8 cellular contexts compared by ENCODE assay signal in genomic region chr12:110602085-110602814, GRCh38. TPM values are rescaled to one million over a fixed set of nuclear protein-coding genes. Genes with fewer than 3 reads are reported as not detected.
DNase-seq lines count a peak whose midpoint lies in the region; FAIRE-seq and TF ChIP-seq lines count a peak whose summit lies in the region.
"Not testable (repeated sequence)": the region's sequence is repeated elsewhere in the genome, so short reads cannot be mapped to it uniquely, and the experiment has no call there.

No MANE protein-coding gene starts in this region.

- not testable (repeated sequence) for H3K27ac ChIP-seq in Peyer's patch

- not testable (repeated sequence) for H3K9me3 ChIP-seq in Peyer's patch

- peak; percentile 81 for FAIRE-seq in islet of Langerhans (lab: Jason Lieb, UNC)

- in situ Hi-C loops in GM13977 (cut with MboI; ENCODE audit: low pct_unique_long_range_greater_than_20kb, low sequenced_read_pairs, unreplicated experiment), result loop anchor here (5.0 to 10.0 kb wide), 2 partner anchors 90 to 137 kb away; partner anchors contain the start of genes FAM216A and GPN3

- not testable (repeated sequence) for TF ChIP-seq POLR2A in Peyer's patch (IDR thresholded peaks at IDR 0.05)

- H3K27me3 ChIP-seq in Peyer's patch, result not testable (repeated sequence)

- TF ChIP-seq CTCF in AG09319 (IDR thresholded peaks at IDR 0.05; ENCODE audit: low read depth, low read length) (peak; percentile 72), GM13977 (IDR thresholded peaks at IDR 0.05; ENCODE audit: extremely low read depth, insufficient read depth, missing control alignments) (peak; percentile 72), Peyer's patch (IDR thresholded peaks at IDR 0.05) (peak; percentile 43 to 93 (median 82))

- not testable (repeated sequence) for H3K4me1 ChIP-seq in Peyer's patch

- not testable (repeated sequence) for DNase-seq in AG09319 (ENCODE audit: extremely low read depth, low read depth)
- DNase-seq in GM13977 (ENCODE audit: low spot score) (peak; percentile 59), NCI-H1092 treated with DMSO at 0.1 percent for 48 hours (lab: John Stamatoyannopoulos, UW) (peak; percentile 30), Peyer's patch (peak in 1 of 3 donors; percentile 76), ecto neural progenitor cell (ENCODE audit: low spot score) (peak; percentile 55), retina (peak; percentile 40)
- DNase-seq in activated CD8-positive, alpha-beta memory T cell treated with anti-CD3 and anti-CD28 coated beads, Interleukin-2, amount 50 U/mL, for 4 hours, result peak; percentile 36

- not testable (repeated sequence) for H3K4me3 ChIP-seq in Peyer's patch

- not testable (repeated sequence) for H3K36me3 ChIP-seq in Peyer's patch

RNA-seq across cellular contexts. Expression of gene TCTN1, which starts 11.7 kb away (rescaled TPM):
- 10 to 100 TPM in 2 of 4 donors, 1 to 10 TPM in 2; 9.1 to 53.6 (median 9.7) TPM for total RNA-seq in Peyer's patch

RNA-seq across cellular contexts. Expression of gene PPTC7, which starts 19.1 kb away (rescaled TPM):
- 10 to 100 TPM; 19.5 to 21.4 (median 20.1) TPM for total RNA-seq in Peyer's patch
